8 cellular contexts compared by ENCODE assay signal in genomic region chr4:153651041-153651960, GRCh38. TPM values are rescaled to one million over a fixed set of nuclear protein-coding genes. Genes with fewer than 3 reads are reported as not detected.
DNase-seq lines count a peak whose midpoint lies in the region; ATAC-seq and TF ChIP-seq lines count a peak whose summit lies in the region.

No MANE protein-coding gene starts in this region.

- peaks cover 9 to 24% (median 14%) of the 10 kb centered on the region in 3 donors for H3K4me1 Mint-ChIP-seq in IgD-negative memory B cell

- DNase-seq in activated CD4-positive, alpha-beta T cell treated with anti-CD3 and anti-CD28 coated beads for 24 hours (ENCODE audit: low read depth in 2 of 2), result peak; percentile 23 to 29
- DNase-seq in choroid plexus epithelial cell (ENCODE audit: low read depth) (peak; percentile 53), pons (ENCODE audit: low spot score) (peak; percentile 71), coronary artery (ENCODE audit: low spot score) (no peak), NCI-H1092 treated with DMSO at 0.1 percent for 48 hours (lab: John Stamatoyannopoulos, UW) (no peak)

- peak overlapping the region in 2 of 4 donors; percentile 39 to 86 for H3K4me3 Mint-ChIP-seq in IgD-negative memory B cell

- H3K36me3 Mint-ChIP-seq in IgD-negative memory B cell, result peaks cover 2% of the 10 kb centered on the region

- H3K4me3 ChIP-seq in choroid plexus epithelial cell (ENCODE audit: low read depth, low read length) (no peak overlapping the region), coronary artery (no peak overlapping the region)

- ATAC-seq in GM18498 (IDR thresholded peaks at IDR 0.05; ENCODE audit: unreplicated experiment) (no peak), GM19452 (IDR thresholded peaks at IDR 0.05; ENCODE audit: unreplicated experiment) (no peak)

- no peaks in the 10 kb centered on the region for H3K27me3 Mint-ChIP-seq in IgD-negative memory B cell

- no peak for TF ChIP-seq CTCF in choroid plexus epithelial cell (conservative IDR thresholded peaks at IDR 0.05; ENCODE audit: low read depth, low read length)
- no peak for TF ChIP-seq CTCF in coronary artery (IDR thresholded peaks at IDR 0.05)

- peak overlapping the region in 1 of 2 donors; percentile 79 for H3K27ac ChIP-seq in coronary artery

- H3K9me3 Mint-ChIP-seq in IgD-negative memory B cell, result no peaks in the 10 kb centered on the region

- H3K27ac Mint-ChIP-seq in IgD-negative memory B cell, result peak overlapping the region in 2 of 3 donors; percentile 0 to 67

RNA-seq across cellular contexts. Expression of gene TLR2, which starts 32.8 kb away (rescaled TPM):
- 0.58 TPM for polyA plus RNA-seq in IgD-negative memory B cell

Comparison
In these comparisons a context has a peak if more than half of its experiments do, and no peak if none do; other contexts are left out.
1. DNase-seq: peak in activated CD4-positive, alpha-beta T cell treated with anti-CD3 and anti-CD28 coated beads for 24 hours (2 of 2), choroid plexus epithelial cell (single experiment) and pons (single experiment); none in coronary artery (single experiment) and NCI-H1092 treated with DMSO at 0.1 percent for 48 hours (single experiment).